16 cellular contexts compared by ENCODE assay signal in genomic region chr5:132772291-132773070, GRCh38. TPM values are rescaled to one million over a fixed set of nuclear protein-coding genes. Genes with fewer than 3 reads are reported as not detected.
DNase-seq lines count a peak whose midpoint lies in the region; ATAC-seq and TF ChIP-seq lines count a peak whose summit lies in the region.
"Had no signal": no experiment of that assay in that cellular context is flagged by ENCODE, and none has a peak within 500 bp of the region (broad histone marks: within the 10 kb centered on the region; RNA-seq: fewer than 3 reads in every experiment).

No MANE protein-coding gene starts in this region.

- ATAC-seq in GM18868 (IDR thresholded peaks at IDR 0.05; ENCODE audit: unreplicated experiment) (no peak), GM18502 (IDR thresholded peaks at IDR 0.05; ENCODE audit: poor library complexity, unreplicated experiment) (no peak), HG03460 (IDR thresholded peaks at IDR 0.05; ENCODE audit: unreplicated experiment) (no peak), HG02798 (IDR thresholded peaks at IDR 0.05; ENCODE audit: poor library complexity, unreplicated experiment) (no peak)

- H2BK5ac ChIP-seq in mesenchymal stem cell (ENCODE audit: low read depth, low read length, poor library complexity, severe bottlenecking), result no peak overlapping the region

- peaks cover 54% of the 10 kb centered on the region for H3K4me1 ChIP-seq in mesenchymal stem cell (ENCODE audit: control insufficient read depth, insufficient read depth, low read depth, low read length)

- no peak overlapping the region for H2BK15ac ChIP-seq in mesenchymal stem cell (ENCODE audit: low read depth, poor library complexity, severe bottlenecking)

- peak overlapping the region in 1 of 2 experiments; percentile 46 for H3K4ac ChIP-seq in mesenchymal stem cell (ENCODE audit: low read depth in 1 of 2, low read length in 2 of 2)

- DNase-seq in H7 (peak; percentile 32), coronary artery (ENCODE audit: low spot score) (no peak), mesenchymal stem cell (no peak)
- DNase-seq: MM.1S; NCI-H187; NCI-H446 treated with DMSO at 0.1 percent for 48 hours; stimulated activated CD4-positive, alpha-beta T cell treated with anti-CD3 and anti-CD28 coated beads, Interleukin-4, amount 100 ng/mL, for 1 hour; stimulated activated CD8-positive, alpha-beta memory T cell treated with anti-CD3 and anti-CD28 coated beads, Interleukin-4, amount 100 ng/mL, for 48 hours had no signal

- 95% methylated on average over 7 of the region's 8 CpGs for WGBS in mesenchymal stem cell

- H3K14ac ChIP-seq in mesenchymal stem cell (ENCODE audit: low read length in 2 of 2), result no peak overlapping the region

- no peak overlapping the region for H3K4me2 ChIP-seq in mesenchymal stem cell (ENCODE audit: low read length, poor library complexity, severe bottlenecking)

- H3K9me3 ChIP-seq in mesenchymal stem cell (ENCODE audit: control insufficient read depth, low read length), result no peaks in the 10 kb centered on the region
- H3K9me3 ChIP-seq: SJSA1 had no signal

- peak overlapping the region in 1 of 2 experiments; percentile 28 for H2BK12ac ChIP-seq in mesenchymal stem cell (ENCODE audit: low read length in 2 of 2)

- peak overlapping the region; percentile 7 for H4K8ac ChIP-seq in mesenchymal stem cell (ENCODE audit: low read length)

- H3K4me3 ChIP-seq in H7 (ENCODE audit: insufficient read depth, low read depth, low read length), result no peak overlapping the region
- H3K4me3 ChIP-seq in coronary artery, result peak overlapping the region; percentile 31
- H3K4me3 ChIP-seq in mesenchymal stem cell (ENCODE audit: insufficient read depth in 1 of 2, low read depth in 1 of 2, low read length in 2 of 2), result no peak overlapping the region
- H3K4me3 ChIP-seq in skin epidermis, result no peak overlapping the region
- H3K4me3 ChIP-seq: SJSA1 had no signal

- peaks cover 15% of the 10 kb centered on the region for H3K27me3 ChIP-seq in H7 (ENCODE audit: control insufficient read depth, insufficient read depth, low read length)
- H3K27me3 ChIP-seq in mesenchymal stem cell (ENCODE audit: control insufficient read depth in 1 of 2, insufficient read depth in 1 of 2, low read length in 2 of 2), result no peaks in the 10 kb centered on the region
- H3K27me3 ChIP-seq: SJSA1 had no signal

- no peak for TF ChIP-seq CTCF in coronary artery (IDR thresholded peaks at IDR 0.05)

- no peak overlapping the region for H2BK120ac ChIP-seq in mesenchymal stem cell (ENCODE audit: low read depth, low read length)

- peaks cover 46% of the 10 kb centered on the region for H3K79me1 ChIP-seq in mesenchymal stem cell (replicated peaks; ENCODE audit: low read length, poor library complexity, severe bottlenecking)

- H4K91ac ChIP-seq in mesenchymal stem cell (ENCODE audit: low read length), result no peak overlapping the region

- H3K36me3 ChIP-seq in H7 (replicated peaks; ENCODE audit: control insufficient read depth, insufficient read depth, low read length) (no peaks in the 10 kb centered on the region), mesenchymal stem cell (ENCODE audit: control insufficient read depth in 1 of 2, insufficient read depth in 2 of 2, low read depth in 1 of 2, low read length in 2 of 2) (peaks cover 0 to 23% of the 10 kb centered on the region in 2 experiments)

- H2AK5ac ChIP-seq in mesenchymal stem cell (ENCODE audit: low read length, severe bottlenecking), result peak overlapping the region; percentile 88

- peak overlapping the region; percentile 56 to 82 for H3K18ac ChIP-seq in mesenchymal stem cell (ENCODE audit: low read depth in 1 of 2, low read length in 2 of 2)

- peak overlapping the region in 1 of 2 experiments; percentile 48 for H3K23ac ChIP-seq in mesenchymal stem cell (ENCODE audit: low read length in 2 of 2)

- no peak overlapping the region for H2AFZ ChIP-seq in mesenchymal stem cell (ENCODE audit: low read depth, low read length)

- H3K27ac ChIP-seq in coronary artery (peak overlapping the region; percentile 79 to 97), mesenchymal stem cell (ENCODE audit: low read length, poor library complexity, severe bottlenecking) (no peak overlapping the region), skin epidermis (peak overlapping the region in 12 of 21 experiments; percentile 24 to 77 (median 52))
- H3K27ac ChIP-seq: SJSA1 had no signal

- H3K9ac ChIP-seq in mesenchymal stem cell (ENCODE audit: low read length), result no peak overlapping the region

RNA-seq across cellular contexts. Expression of gene SEPTIN8, which starts 4.6 kb away (rescaled TPM):
- total RNA-seq in H7 (2014; rRNA removed; shearing (Covaris generic)), result 10.5 and 12.4 TPM in 2 replicates
- polyA plus RNA-seq in mesenchymal stem cell (2013, experiment 1 of 2), result 56.6 TPM
- polyA plus RNA-seq in mesenchymal stem cell (2013, experiment 2 of 2), result 56.6 TPM

RNA-seq across cellular contexts. Expression of gene CCNI2, which starts 25.3 kb away (rescaled TPM):
- 0.07 and 0.18 TPM in 2 replicates for total RNA-seq in H7 (2014; rRNA removed; shearing (Covaris generic))
- not detected for polyA plus RNA-seq in mesenchymal stem cell (2013, experiment 1 of 2)
- not detected for polyA plus RNA-seq in mesenchymal stem cell (2013, experiment 2 of 2)
- total RNA-seq: glomerular endothelial cell, H4, SJSA1 had no signal

RNA-seq across cellular contexts. Expression of gene KIF3A, which starts 35.1 kb away (rescaled TPM):
- 2.7 and 3.2 TPM in 2 replicates for total RNA-seq in H7 (2014; rRNA removed; shearing (Covaris generic))
- polyA plus RNA-seq in mesenchymal stem cell (2013, experiment 1 of 2), result 8.1 TPM
- polyA plus RNA-seq in mesenchymal stem cell (2013, experiment 2 of 2), result 8.2 TPM

RNA-seq across cellular contexts. Expression of gene SOWAHA, which starts 40.6 kb away (rescaled TPM):
- total RNA-seq in H7 (2014; rRNA removed; shearing (Covaris generic)), result 0.21 TPM in 1 of 2 replicates, not detected in the other
- polyA plus RNA-seq in mesenchymal stem cell (2013, experiment 1 of 2), result 0.01 TPM
- 0.04 TPM for polyA plus RNA-seq in mesenchymal stem cell (2013, experiment 2 of 2)
- total RNA-seq: glomerular endothelial cell, SJSA1 had no signal

RNA-seq across cellular contexts. Expression of gene SHROOM1, which starts 58.0 kb away (rescaled TPM):
- total RNA-seq in H7 (2014; rRNA removed; shearing (Covaris generic)), result 1.3 and 4.0 TPM in 2 replicates
- polyA plus RNA-seq in mesenchymal stem cell (2013, experiment 1 of 2), result 8.7 TPM
- polyA plus RNA-seq in mesenchymal stem cell (2013, experiment 2 of 2), result 10.3 TPM
